9 cellular contexts compared by ENCODE assay signal in the genomic region with DNA sequence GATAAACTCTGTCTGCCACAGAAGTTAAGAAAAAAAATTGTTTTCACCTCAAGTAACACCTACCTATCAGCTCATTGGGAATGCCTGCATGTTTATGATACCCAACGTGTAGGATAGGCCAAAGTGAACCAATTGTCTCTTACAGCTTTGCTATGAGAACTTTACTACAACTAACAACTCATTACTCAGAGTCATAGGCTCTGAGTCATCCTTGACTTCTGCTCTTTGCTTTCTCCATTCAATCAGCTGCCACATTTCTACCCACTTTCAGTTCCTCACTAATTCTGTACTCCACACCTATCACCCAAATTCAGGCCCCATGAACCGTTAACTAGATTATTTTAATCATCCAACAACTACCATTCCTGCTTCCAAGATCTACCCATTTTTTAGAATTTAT.
DNase-seq lines count a peak whose midpoint lies in the region; ATAC-seq and TF ChIP-seq lines count a peak whose summit lies in the region.
"Had no signal": no experiment of that assay in that cellular context is flagged by ENCODE, and none has a peak within 500 bp of the region (broad histone marks: within the 10 kb centered on the region; RNA-seq: fewer than 3 reads in every experiment).

No MANE protein-coding gene starts in this region.

- DNase-seq in NOMO-1 (lab: John Stamatoyannopoulos, UW; ENCODE audit: unreplicated experiment in 2 of 2) (peak; percentile 56 to 90), myocyte (ENCODE audit: low read depth) (peak; percentile 17), iPS-NIHi7 (ENCODE audit: extremely low spot score) (no peak), midbrain (lab: John Stamatoyannopoulos, UW) (no peak), ecto neural progenitor cell (ENCODE audit: low spot score) (no peak), natural killer cell (no peak)
- DNase-seq: anterior cingulate cortex had no signal

- H3K27ac Mint-ChIP-seq in natural killer cell = no peak overlapping the region

- H3K36me3 Mint-ChIP-seq in natural killer cell = no peaks in the 10 kb centered on the region

- H3K4me1 Mint-ChIP-seq in natural killer cell = no peaks in the 10 kb centered on the region

- no peak overlapping the region for H3K4me3 Mint-ChIP-seq in natural killer cell

- no peak for TF ChIP-seq CTCF in natural killer cell (IDR thresholded peaks at IDR 0.05)

- H3K27me3 Mint-ChIP-seq in natural killer cell (ENCODE audit: low read depth in 2 of 2) = no peaks in the 10 kb centered on the region

- intact Hi-C loops in natural killer cell (cut with micrococcal nuclease) = no loop called here

- H3K9me3 Mint-ChIP-seq in natural killer cell = peaks cover 14% of the 10 kb centered on the region in 2 donors

- ATAC-seq in GM18870 (IDR thresholded peaks at IDR 0.05; ENCODE audit: unreplicated experiment) (peak; percentile 100), HG02840 (IDR thresholded peaks at IDR 0.05; ENCODE audit: low FRiP score, unreplicated experiment) (peak; percentile 70), natural killer cell (no peak)

Comparison
In these comparisons a context has a peak if more than half of its experiments do, and no peak if none do; other contexts are left out.
1. ATAC-seq: peak in GM18870 (single experiment) and HG02840 (single experiment); none in natural killer cell (0 of 3).
2. DNase-seq: peak in NOMO-1 (2 of 2) and myocyte (single experiment); none in iPS-NIHi7 (single experiment), midbrain (single experiment), ecto neural progenitor cell (single experiment) and natural killer cell (single experiment).